ENCODE assay signal across 1 cellular context in genomic region chr10:97081621-97082235, GRCh38.
TF ChIP-seq lines count a peak whose summit lies in the region.

No MANE protein-coding gene starts in this region.

TF ChIP-seq in HepG2, 621 proteins besides CTCF, POLR2A, EP300 and RAD21 (continued from another document and continues in another):
- TF ChIP-seq SNAPC5 (CRISPR knock-in tag; IDR thresholded peaks at IDR 0.05; ENCODE audit: borderline replicate concordance), result peak; percentile 94
- TF ChIP-seq JUNB (CRISPR knock-in tag; IDR thresholded peaks at IDR 0.05; ENCODE audit: borderline replicate concordance), result peak; percentile 42; the same call in 1 of the 2 replicates
- peak; percentile 87 for TF ChIP-seq E2F5 (CRISPR knock-in tag; conservative IDR thresholded peaks at IDR 0.05)
- TF ChIP-seq SIX1 (CRISPR knock-in tag; IDR thresholded peaks at IDR 0.05; ENCODE audit: borderline replicate concordance), result peak; percentile 70
- TF ChIP-seq TAF15 (IDR thresholded peaks at IDR 0.05; ENCODE audit: low read depth, low read length, poor library complexity, severe bottlenecking), result no peak
- peak; percentile 88 for TF ChIP-seq ISL2 (CRISPR knock-in tag; IDR thresholded peaks at IDR 0.05)
- TF ChIP-seq ZBTB21 (CRISPR knock-in tag; IDR thresholded peaks at IDR 0.05), result peak; percentile 69; the same call in 1 of the 2 replicates
- no peak for TF ChIP-seq RARG (CRISPR knock-in tag; IDR thresholded peaks at IDR 0.05; ENCODE audit: low read depth)
- no peak for TF ChIP-seq ZNF382 (CRISPR knock-in tag; IDR thresholded peaks at IDR 0.05; ENCODE audit: borderline replicate concordance)
- TF ChIP-seq ZNF766 (CRISPR knock-in tag; IDR thresholded peaks at IDR 0.05; ENCODE audit: borderline replicate concordance), result peak; percentile 97; the same call in 1 of the 2 replicates
- no peak for TF ChIP-seq BCLAF1 (IDR thresholded peaks at IDR 0.05)
- peak; percentile 96 for TF ChIP-seq ZNF749 (CRISPR knock-in tag; IDR thresholded peaks at IDR 0.05; ENCODE audit: borderline replicate concordance)
- no peak for TF ChIP-seq ZNF775 (CRISPR knock-in tag; IDR thresholded peaks at IDR 0.05; ENCODE audit: borderline replicate concordance)
- no peak for TF ChIP-seq GTF3A (CRISPR knock-in tag; conservative IDR thresholded peaks at IDR 0.05)
- TF ChIP-seq ZNF687 (CRISPR knock-in tag; IDR thresholded peaks at IDR 0.05), result no peak
- no peak for TF ChIP-seq ESRRA (CRISPR knock-in tag; IDR thresholded peaks at IDR 0.05; ENCODE audit: low read depth)
- no peak for TF ChIP-seq ZNF672 (CRISPR knock-in tag; IDR thresholded peaks at IDR 0.05)
- TF ChIP-seq CEBPG (CRISPR knock-in tag; IDR thresholded peaks at IDR 0.05), result peak; percentile 32; the same call in 1 of the 2 replicates
- peak; percentile 76 for TF ChIP-seq GATAD2A (CRISPR knock-in tag; IDR thresholded peaks at IDR 0.05)
- TF ChIP-seq MAX (IDR thresholded peaks at IDR 0.05), result no peak
- TF ChIP-seq USF2 (IDR thresholded peaks at IDR 0.05; ENCODE audit: low read depth, low read length), result no peak
- TF ChIP-seq USF2 (CRISPR knock-in tag; IDR thresholded peaks at IDR 0.05; ENCODE audit: borderline replicate concordance), result no peak
- TF ChIP-seq MEIS2 (CRISPR knock-in tag; IDR thresholded peaks at IDR 0.05), result peak; percentile 98
- TF ChIP-seq PCBP2 (optimal IDR thresholded peaks at IDR 0.05; ENCODE audit: low read depth, low read length, poor library complexity, severe bottlenecking), result no peak
- no peak for TF ChIP-seq ZSCAN22 (CRISPR knock-in tag; IDR thresholded peaks at IDR 0.05)
- no peak for TF ChIP-seq MATR3 (CRISPR knock-in tag; IDR thresholded peaks at IDR 0.05)
- peak; percentile 82; the same call in 1 of the 2 replicates for TF ChIP-seq ZNF780A (CRISPR knock-in tag; IDR thresholded peaks at IDR 0.05)
- TF ChIP-seq TRAFD1 (CRISPR knock-in tag; IDR thresholded peaks at IDR 0.05; ENCODE audit: borderline replicate concordance), result no peak
- peak; percentile 82; the same call in 1 of the 2 replicates for TF ChIP-seq IRF9 (CRISPR knock-in tag; IDR thresholded peaks at IDR 0.05; ENCODE audit: borderline replicate concordance)
- peak; percentile 87; the same call in 1 of the 2 replicates for TF ChIP-seq FOXK1 (CRISPR knock-in tag; IDR thresholded peaks at IDR 0.05; ENCODE audit: borderline replicate concordance, low read depth)
- TF ChIP-seq ZNF407 (CRISPR knock-in tag; IDR thresholded peaks at IDR 0.05; ENCODE audit: not compliant biosample characterization), result no peak
- TF ChIP-seq ZBTB38 (CRISPR knock-in tag; IDR thresholded peaks at IDR 0.05), result peak; percentile 65; the same call in 1 of the 2 replicates
- TF ChIP-seq SALL1 (CRISPR knock-in tag; IDR thresholded peaks at IDR 0.05), result peak; percentile 96
- TF ChIP-seq FOXA3 (CRISPR knock-in tag; IDR thresholded peaks at IDR 0.05), result peak; percentile 59
